14 cellular contexts compared by ENCODE assay signal in genomic region chr11:128891912-128892398, GRCh38. TPM values are rescaled to one million over a fixed set of nuclear protein-coding genes. Genes with fewer than 3 reads are reported as not detected.
DNase-seq lines count a peak whose midpoint lies in the region; ATAC-seq, FAIRE-seq and TF ChIP-seq lines count a peak whose summit lies in the region.
"Had no signal": no experiment of that assay in that cellular context is flagged by ENCODE, and none has a peak within 500 bp of the region (broad histone marks: within the 10 kb centered on the region; RNA-seq: fewer than 3 reads in every experiment).

No MANE protein-coding gene starts in this region.

- H3K9me3 ChIP-seq in CD8-positive, alpha-beta memory T cell (ENCODE audit: low read length) = no peaks in the 10 kb centered on the region
- H3K9me3 ChIP-seq in right atrium auricular region (no peaks in the 10 kb centered on the region), pancreas (no peaks in the 10 kb centered on the region), BE2C (no peaks in the 10 kb centered on the region)

- peaks cover 5% of the 10 kb centered on the region for H3K4me1 ChIP-seq in CD8-positive, alpha-beta memory T cell (ENCODE audit: insufficient read depth, low read length)
- H3K4me1 ChIP-seq in right atrium auricular region (peaks cover 0 to 64% of the 10 kb centered on the region in 2 donors), pancreas (peaks cover 46 to 56% (median 51%) of the 10 kb centered on the region in 3 donors), BE2C (no peaks in the 10 kb centered on the region; the same call in 1 of the 2 replicates)

- WGBS in pancreas, 2 donors = 14 to 16% methylated on average over 6 of the region's 6 CpGs

- no peaks in the 10 kb centered on the region for H3K36me3 ChIP-seq in CD8-positive, alpha-beta memory T cell (ENCODE audit: insufficient read depth, low read length)
- H3K36me3 ChIP-seq in right atrium auricular region (no peaks in the 10 kb centered on the region), pancreas (no peaks in the 10 kb centered on the region), BE2C (no peaks in the 10 kb centered on the region)

- CTCF ChIA-PET in CD8-positive, alpha-beta memory T cell (lab: Charles Lee) = interaction anchor here (1.2 to 2.3 kb wide), 4 partner anchors 10 to 64 kb away, joined by 4 to 7 read pairs (median 4); no protein-coding TSS in a partner anchor
- CTCF ChIA-PET in WTC11 (lab: Charles Lee) = interaction anchor here (1.7 to 10.8 kb wide), 4 partner anchors 14 to 64 kb away, joined by 7 to 245 read pairs (median 28); no protein-coding TSS in a partner anchor

- no peak overlapping the region for H3K4me3 ChIP-seq in CD8-positive, alpha-beta memory T cell (ENCODE audit: low read length)
- H3K4me3 ChIP-seq in right atrium auricular region (peak overlapping the region; percentile 57 to 63), pancreas (peak overlapping the region in 3 of 4 donors; percentile 19 to 70 (median 32)), BE2C (ENCODE audit: low read depth, low read length) (no peak overlapping the region)

- FAIRE-seq in pancreas (lab: Jason Lieb, UNC) = no peak

- ATAC-seq in WTC11 (no peak), pancreas (peak; percentile 11 to 28 (median 23)), HG03139 (IDR thresholded peaks at IDR 0.05; ENCODE audit: unreplicated experiment) (no peak), GM21737 (IDR thresholded peaks at IDR 0.05; ENCODE audit: unreplicated experiment) (no peak)
- ATAC-seq: activated CD8-positive, alpha-beta memory T cell treated with anti-CD3 and anti-CD28 coated beads, Interleukin-2, amount 10 ng/mL, durations not matched to agents 7 days and 5 days had no signal

- H3K27ac Mint-ChIP-seq in CD8-positive, alpha-beta memory T cell = peak overlapping the region in 1 of 8 donors; percentile 39
- no peak overlapping the region for H3K27ac Mint-ChIP-seq in WTC11
- H3K27ac Mint-ChIP-seq: activated CD8-positive, alpha-beta memory T cell treated with anti-CD3 and anti-CD28 coated beads, Interleukin-2, amount 10 ng/mL, durations not matched to agents 7 days and 5 days had no signal

- POLR2A ChIA-PET in CD8-positive, alpha-beta memory T cell (lab: Charles Lee) = interaction anchor here (0.5 to 0.6 kb wide), 2 partner anchors 16 to 204 kb away, joined by 3 read pairs; no protein-coding TSS in a partner anchor
- POLR2A ChIA-PET in WTC11 (lab: Charles Lee) = interaction anchor here (1.9 kb wide), 1 partner anchor 10 kb away, joined by 8 read pairs; no protein-coding TSS in a partner anchor

- no peak overlapping the region for H3K27ac ChIP-seq in CD8-positive, alpha-beta memory T cell (ENCODE audit: low read depth, low read length)
- peak overlapping the region; percentile 74 to 89 for H3K27ac ChIP-seq in right atrium auricular region
- H3K27ac ChIP-seq in pancreas = peak overlapping the region; percentile 55 to 83 (median 73)
- H3K27ac ChIP-seq: parathyroid adenoma had no signal

- H3K9me3 Mint-ChIP-seq in CD8-positive, alpha-beta memory T cell = no peaks in the 10 kb centered on the region
- no peaks in the 10 kb centered on the region for H3K9me3 Mint-ChIP-seq in WTC11

- H3K27me3 ChIP-seq in CD8-positive, alpha-beta memory T cell (ENCODE audit: insufficient read depth, low read length, poor library complexity, severe bottlenecking) = peaks cover 25% of the 10 kb centered on the region
- H3K27me3 ChIP-seq in right atrium auricular region (no peaks in the 10 kb centered on the region), pancreas (no peaks in the 10 kb centered on the region), BE2C (peaks cover 47% of the 10 kb centered on the region)

- H3K36me3 Mint-ChIP-seq in CD8-positive, alpha-beta memory T cell = no peaks in the 10 kb centered on the region
- no peaks in the 10 kb centered on the region for H3K36me3 Mint-ChIP-seq in WTC11
- H3K36me3 Mint-ChIP-seq: activated CD8-positive, alpha-beta memory T cell treated with anti-CD3 and anti-CD28 coated beads, Interleukin-2, amount 10 ng/mL, durations not matched to agents 7 days and 5 days had no signal

- H3K27me3 Mint-ChIP-seq in CD8-positive, alpha-beta memory T cell = peaks cover 41 to 65% of the 10 kb centered on the region in 2 donors
- H3K27me3 Mint-ChIP-seq in WTC11 (ENCODE audit: low read depth) = peaks cover 94% of the 10 kb centered on the region

- H3K4me3 Mint-ChIP-seq in CD8-positive, alpha-beta memory T cell = peak overlapping the region in 4 of 7 donors; percentile 15 to 77 (median 29)
- peak overlapping the region; percentile 77 for H3K4me3 Mint-ChIP-seq in WTC11
- H3K4me3 Mint-ChIP-seq: activated CD8-positive, alpha-beta memory T cell treated with anti-CD3 and anti-CD28 coated beads, Interleukin-2, amount 10 ng/mL, durations not matched to agents 7 days and 5 days had no signal

- DNase-seq in CD8-positive, alpha-beta memory T cell = no peak
- DNase-seq in WTC11 (ENCODE audit: low spot score) (no peak), right atrium auricular region (ENCODE audit: low spot score) (no peak), pancreas (peak in 3 of 6 donors; percentile 53 to 69 (median 56)), BE2C (no peak)
- DNase-seq in activated CD4-positive, CD25-positive, alpha-beta regulatory T cell treated with anti-CD3 and anti-CD28 coated beads, Interleukin-2, amount 50 U/mL, for 72 hours = no peak
- DNase-seq: activated CD8-positive, alpha-beta memory T cell treated with anti-CD3 and anti-CD28 coated beads, Interleukin-2, amount 10 ng/mL, durations not matched to agents 7 days and 5 days; anterior cingulate cortex; H7; T1000 had no signal

- peaks cover 7 to 21% (median 11%) of the 10 kb centered on the region in 3 donors for H3K4me1 Mint-ChIP-seq in CD8-positive, alpha-beta memory T cell
- peaks cover 31% of the 10 kb centered on the region for H3K4me1 Mint-ChIP-seq in WTC11

- intact Hi-C loops in pancreas (cut with DNase I) = no loop called here

- TF ChIP-seq CTCF in WTC11 (IDR thresholded peaks at IDR 0.05) (no peak), right atrium auricular region (IDR thresholded peaks at IDR 0.05) (no peak), pancreas (IDR thresholded peaks at IDR 0.05) (no peak), BE2C (IDR thresholded peaks at IDR 0.05; ENCODE audit: low read depth, low read length) (no peak)

TF ChIP-seq in WTC11, 78 proteins besides CTCF, POLR2A, EP300 and RAD21 (continues in another document):
- TF ChIP-seq EMX1 (CRISPR knock-in tag; IDR thresholded peaks at IDR 0.05) = no peak
- TF ChIP-seq RORB (CRISPR knock-in tag; IDR thresholded peaks at IDR 0.05) = no peak
- no peak for TF ChIP-seq ZNF219 (CRISPR knock-in tag; IDR thresholded peaks at IDR 0.05; ENCODE audit: borderline replicate concordance)
- TF ChIP-seq FOXJ3 (CRISPR knock-in tag; IDR thresholded peaks at IDR 0.05; ENCODE audit: borderline replicate concordance) = no peak
- no peak for TF ChIP-seq KAT7 (CRISPR knock-in tag; IDR thresholded peaks at IDR 0.05; ENCODE audit: borderline replicate concordance)
- no peak for TF ChIP-seq STAT6 (CRISPR knock-in tag; conservative IDR thresholded peaks at IDR 0.05; ENCODE audit: low read depth)
- TF ChIP-seq ZNF263 (CRISPR knock-in tag; IDR thresholded peaks at IDR 0.05; ENCODE audit: low read depth) = no peak
- no peak for TF ChIP-seq FOXP1 (CRISPR knock-in tag; IDR thresholded peaks at IDR 0.05; ENCODE audit: borderline replicate concordance)

RNA-seq across cellular contexts. Expression of gene KCNJ5, which starts 0.8 kb away (rescaled TPM):
- total RNA-seq in CD8-positive, alpha-beta memory T cell = under 1 TPM in 1 of 2 experiments, not detected in 1; 0.04 TPM
- polyA plus RNA-seq in CD8-positive, alpha-beta memory T cell = not detected
- total RNA-seq in WTC11 (2021) = 0.09 to 0.23 TPM (median 0.22 TPM) in 3 replicates
- total RNA-seq in right atrium auricular region = 10 to 100 TPM in 1 of 2 donors, 1 to 10 TPM in 1; 8.2 to 23.3 TPM
- total RNA-seq in pancreas = 10 to 100 TPM in 4 of 6 donors, 1 to 10 TPM in 2; 4.6 to 17.6 (median 12.0) TPM
- 1 to 10 TPM; 1.1 to 2.8 TPM for polyA plus RNA-seq in pancreas
- polyA plus RNA-seq in BE2C (2012; ENCODE audit: insufficient read depth, insufficient read length, low read depth) = not detected
- total RNA-seq: activated CD8-positive, alpha-beta memory T cell treated with anti-CD3 and anti-CD28 coated beads, Interleukin-2, amount 10 ng/mL, durations not matched to agents 7 days and 5 days had no signal

RNA-seq across cellular contexts. Expression of gene KCNJ1, which starts 24.9 kb away (rescaled TPM):
- total RNA-seq in CD8-positive, alpha-beta memory T cell = not detected
- not detected for polyA plus RNA-seq in CD8-positive, alpha-beta memory T cell
- total RNA-seq in WTC11 (2021) (0.07 to 0.24 TPM (median 0.16 TPM) in 3 replicates), right atrium auricular region (not detected), pancreas (under 1 TPM in 3 of 6 donors, not detected in 3; 0.03 to 0.12 (median 0.06) TPM)
- polyA plus RNA-seq in pancreas = under 1 TPM; 0.08 to 0.28 TPM
- polyA plus RNA-seq in BE2C (2012; ENCODE audit: insufficient read depth, insufficient read length, low read depth) = not detected
- total RNA-seq: activated CD8-positive, alpha-beta memory T cell treated with anti-CD3 and anti-CD28 coated beads, Interleukin-2, amount 10 ng/mL, durations not matched to agents 7 days and 5 days; urinary bladder had no signal

RNA-seq across cellular contexts. Expression of gene TP53AIP1, which starts 50.7 kb away (rescaled TPM):
- not detected for total RNA-seq in CD8-positive, alpha-beta memory T cell
- not detected for polyA plus RNA-seq in CD8-positive, alpha-beta memory T cell
- total RNA-seq in WTC11 (2021) = 0.07 TPM in 1 of 3 replicates, not detected in the others
- not detected for total RNA-seq in right atrium auricular region
- under 1 TPM in 4 of 6 donors, not detected in 2; 0.12 to 0.19 (median 0.13) TPM for total RNA-seq in pancreas
- 1 to 10 TPM in 1 of 2 donors, under 1 TPM in 1; 0.70 to 1.0 TPM for polyA plus RNA-seq in pancreas
- polyA plus RNA-seq in BE2C (2012; ENCODE audit: insufficient read depth, insufficient read length, low read depth) = not detected
- total RNA-seq: activated CD8-positive, alpha-beta memory T cell treated with anti-CD3 and anti-CD28 coated beads, Interleukin-2, amount 10 ng/mL, durations not matched to agents 7 days and 5 days had no signal
- polyA plus RNA-seq: urinary bladder had no signal

Comparison
In these comparisons a context has a peak if more than half of its experiments do, and no peak if none do; other contexts are left out.
1. H3K4me3 ChIP-seq: peak in right atrium auricular region (2 of 2) and pancreas (3 of 4); none in CD8-positive, alpha-beta memory T cell (single experiment) and BE2C (single experiment).
2. ATAC-seq: peak in pancreas (4 of 4); none in WTC11 (single experiment), HG03139 (single experiment) and GM21737 (single experiment).